In the genomic region with DNA sequence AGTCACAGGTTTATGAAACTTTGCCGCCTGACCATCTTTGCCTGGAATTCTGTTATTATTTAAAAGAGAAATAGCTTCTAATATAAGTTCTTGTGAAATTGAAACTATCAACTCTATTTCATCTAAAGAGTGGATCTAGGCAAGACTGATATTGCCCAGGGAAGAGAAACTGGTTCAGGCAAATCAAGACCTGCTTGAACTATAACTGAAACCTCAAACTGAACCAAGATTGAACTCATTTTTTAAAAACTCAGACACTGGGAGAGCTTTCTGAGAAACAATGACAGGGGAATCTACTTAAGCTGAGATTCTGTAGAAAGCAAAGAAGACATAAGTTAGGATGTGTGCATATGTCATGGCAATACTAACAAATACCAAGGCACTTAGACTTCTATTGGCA, we compare ENCODE assay signal across 9 cellular contexts.
"Had no signal": no experiment of that assay in that cellular context is flagged by ENCODE, and none has a peak within 500 bp of the region (broad histone marks: within the 10 kb centered on the region; RNA-seq: fewer than 3 reads in every experiment).

No MANE protein-coding gene starts in this region.

- H3K9ac ChIP-seq: GM23248 had no signal

- H3K36me3 ChIP-seq: HAP-1 had no signal

- FAIRE-seq: HepG2 had no signal

- H3K27ac ChIP-seq: GM23248, HL-60 had no signal

- DNase-seq: GM23248, GOT3, H7, HFFc6, KBM-7 had no signal

- H3K4me1 ChIP-seq: HAP-1 had no signal

- H3K4me3 ChIP-seq: GM23248, HAP-1 had no signal

- ATAC-seq: HCT116, HepG2 had no signal

- H2AFZ ChIP-seq: GM23248 had no signal

- H3K9me3 ChIP-seq: HAP-1 had no signal
